Comparison of ENCODE assay signal across 10 cellular contexts in the genomic region with DNA sequence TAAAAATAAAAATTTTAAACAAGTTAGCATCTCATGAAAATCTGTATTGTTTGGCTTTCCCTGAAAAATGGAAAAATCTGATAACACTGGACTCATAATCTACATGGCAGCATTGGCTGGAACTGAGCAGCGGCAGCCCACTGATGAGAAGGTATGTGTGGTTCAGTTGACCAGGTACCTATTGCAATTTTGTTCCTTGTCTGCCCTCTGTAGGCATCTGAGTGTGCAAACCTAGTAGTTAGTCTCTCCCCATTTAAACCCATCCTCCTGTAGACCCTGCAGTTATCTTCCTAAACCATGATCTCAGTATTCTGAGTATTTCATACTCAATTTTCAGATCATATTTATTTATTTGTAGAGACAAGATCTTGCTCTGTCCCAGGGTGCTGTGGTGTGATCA. TPM values are rescaled to one million over a fixed set of nuclear protein-coding genes. Genes with fewer than 3 reads are reported as not detected.
DNase-seq lines count a peak whose midpoint lies in the region; ATAC-seq and TF ChIP-seq lines count a peak whose summit lies in the region.
"Had no signal": no experiment of that assay in that cellular context is flagged by ENCODE, and none has a peak within 500 bp of the region (broad histone marks: within the 10 kb centered on the region; RNA-seq: fewer than 3 reads in every experiment).

No MANE protein-coding gene starts in this region.

- in situ Hi-C loops in astrocyte of the cerebellum (cut with HindIII; ENCODE audit: low sequenced_read_pairs), result no loop called here

- TF ChIP-seq CTCF in astrocyte of the cerebellum (IDR thresholded peaks at IDR 0.05; ENCODE audit: low read depth, low read length, missing control alignments), result peak; percentile 36

- DNase-seq in NCI-H2107 treated with DMSO at 0.1 percent for 48 hours (lab: John Stamatoyannopoulos, UW; ENCODE audit: unreplicated experiment), result peak; percentile 47
- DNase-seq in NCI-H2107 (lab: John Stamatoyannopoulos, UW), result no peak
- peak; percentile 15 for DNase-seq in HT1080 (ENCODE audit: low read depth)
- no peak for DNase-seq in astrocyte of the cerebellum (ENCODE audit: low read depth)
- peak; percentile 61 to 81 for DNase-seq in lung microvascular endothelial cell (ENCODE audit: low read depth in 2 of 2)
- DNase-seq in inferior parietal cortex (ENCODE audit: extremely low spot score), result no peak
- DNase-seq in NK-92 (lab: John Stamatoyannopoulos, UW; ENCODE audit: unreplicated experiment), result no peak

- ATAC-seq in HG03159 (IDR thresholded peaks at IDR 0.05; ENCODE audit: unreplicated experiment), result no peak
- ATAC-seq: naive thymus-derived CD4-positive, alpha-beta T cell had no signal

- H3K4me3 ChIP-seq in astrocyte of the cerebellum (ENCODE audit: low read depth, low read length), result no peak overlapping the region
- H3K4me3 ChIP-seq: BLaER1 treated with 17β-estradiol and CSF1 and Interleukin-3, amounts not matched to agents 10 nM and 100 nM had no signal

RNA-seq across cellular contexts. Expression of gene SERBP1, which starts 59.4 kb away (rescaled TPM):
- total RNA-seq in HT1080 (2014; rRNA removed; shearing (Covaris generic)), result 430 and 506 TPM in 2 replicates
- polyA plus RNA-seq in HT1080 (2015; cell fraction: cytosol; rRNA removed), result 517 and 585 TPM in 2 replicates
- polyA plus RNA-seq in HT1080 (2015; cell fraction: nucleus; rRNA removed), result 376 and 406 TPM in 2 replicates
- 112 and 120 TPM in 2 replicates for total RNA-seq in lung microvascular endothelial cell

Comparison
In these comparisons a context has a peak if more than half of its experiments do, and no peak if none do; other contexts are left out.
1. DNase-seq: peak in NCI-H2107 treated with DMSO at 0.1 percent for 48 hours (single experiment), HT1080 (single experiment) and lung microvascular endothelial cell (2 of 2); none in NCI-H2107 (single experiment), astrocyte of the cerebellum (single experiment), inferior parietal cortex (single experiment) and NK-92 (single experiment).